ENCODE assay signal across 22 cellular contexts in the genomic region with DNA sequence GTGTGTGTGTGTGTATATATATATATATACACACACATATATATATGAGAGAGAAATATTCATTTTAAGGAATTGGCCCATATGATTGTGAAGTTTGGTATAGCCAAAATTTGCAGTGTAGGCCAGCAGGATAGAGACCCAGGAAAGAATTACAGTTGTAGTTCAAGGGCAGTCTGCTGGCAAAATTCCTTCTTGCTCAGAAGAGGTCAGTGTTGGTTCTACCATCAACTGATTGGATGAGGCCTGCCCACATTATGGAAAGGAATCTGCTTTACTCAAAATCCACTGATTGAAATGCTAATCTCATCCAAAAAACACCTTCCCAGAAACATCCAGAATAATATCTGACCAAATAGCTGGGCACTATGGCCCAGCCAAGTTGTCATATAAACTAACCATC.
"Had no signal": no experiment of that assay in that cellular context is flagged by ENCODE, and none has a peak within 500 bp of the region (broad histone marks: within the 10 kb centered on the region; RNA-seq: fewer than 3 reads in every experiment).

No MANE protein-coding gene starts in this region.

- H3K27me3 ChIP-seq: MG63, SJCRH30 had no signal

- H3K9me3 ChIP-seq: SJCRH30 had no signal

- H3K27ac ChIP-seq: SJCRH30 had no signal

- H3K36me3 ChIP-seq: SJCRH30 had no signal

- H3K4me1 ChIP-seq: SJCRH30 had no signal

- FAIRE-seq: astrocyte had no signal

- DNase-seq: activated CD4-positive, alpha-beta memory T cell treated with anti-CD3 and anti-CD28 coated beads for 36 hours; activated CD4-positive, alpha-beta T cell treated with anti-CD3 and anti-CD28 coated beads, Interleukin-2, amount 10 ng/mL, durations not matched to agents 7 days and 5 days; activated CD4-positive, CD25-positive, alpha-beta regulatory T cell; activated CD8-positive, alpha-beta memory T cell treated with anti-CD3 and anti-CD28 coated beads for 24 hours; activated gamma-delta T cell; activated naive CD4-positive, alpha-beta T cell treated with anti-CD3 and anti-CD28 coated beads for 36 hours; activated T-cell treated with anti-CD3 and anti-CD28 coated beads, Interleukin-2, amount 50 U/mL, for 4 hours; amygdala; KG1; MG63; MV-4-11; NCI-H1105 treated with DMSO at 0.1 percent for 48 hours; NCI-H1436 treated with DMSO at 0.1 percent for 48 hours; NCI-H187; NCI-H2107; NCI-H748 treated with DMSO at 0.1 percent for 48 hours; OCI-M1; RPMI8226; T-helper 17 cell; T-helper 9 cell had no signal

- H3K4me3 ChIP-seq: MG63, SJCRH30 had no signal
